In genomic region chr1:226082959-226083302, GRCh38 we compare ENCODE assay signal across 8 cellular contexts. TPM values are rescaled to one million over a fixed set of nuclear protein-coding genes. Genes with fewer than 3 reads are reported as not detected.
DNase-seq lines count a peak whose midpoint lies in the region; ATAC-seq, FAIRE-seq and TF ChIP-seq lines count a peak whose summit lies in the region.

No MANE protein-coding gene starts in this region.

- H3K27ac Mint-ChIP-seq in T-helper 2 cell treated with Interferon-gamma antibody and Interleukin-4, amounts not matched to agents 5 μg/mL and 100 μg/mL, for 36 hours, result no peak overlapping the region

- H3K9me3 Mint-ChIP-seq in T-helper 2 cell treated with Interferon-gamma antibody and Interleukin-4, amounts not matched to agents 5 μg/mL and 100 μg/mL, for 36 hours, result no peaks in the 10 kb centered on the region

- H3K4me3 ChIP-seq in bronchial epithelial cell (ENCODE audit: low read depth, low read length), result peak overlapping the region; percentile 76
- peak overlapping the region; percentile 68 for H3K4me3 ChIP-seq in kidney epithelial cell (ENCODE audit: low read depth, low read length)
- H3K4me3 ChIP-seq in stomach smooth muscle (ENCODE audit: low read length in 2 of 2), result peak overlapping the region; percentile 75 to 81

- H3K27me3 Mint-ChIP-seq in T-helper 2 cell treated with Interferon-gamma antibody and Interleukin-4, amounts not matched to agents 5 μg/mL and 100 μg/mL, for 36 hours (ENCODE audit: low read depth), result peaks cover 8% of the 10 kb centered on the region

- TF ChIP-seq CTCF in bronchial epithelial cell (IDR thresholded peaks at IDR 0.05; ENCODE audit: insufficient read depth, low read length, severe bottlenecking) (no peak), kidney epithelial cell (IDR thresholded peaks at IDR 0.05; ENCODE audit: insufficient read depth, low read length, poor library complexity, severe bottlenecking) (no peak)

- in situ Hi-C loops in KBM-7 (cut with MboI; ENCODE audit: low pct_unique_long_range_greater_than_20kb, low sequenced_read_pairs), result no loop called here

- H3K36me3 Mint-ChIP-seq in T-helper 2 cell treated with Interferon-gamma antibody and Interleukin-4, amounts not matched to agents 5 μg/mL and 100 μg/mL, for 36 hours (ENCODE audit: low read depth), result no peaks in the 10 kb centered on the region

- ATAC-seq in HG02623 (IDR thresholded peaks at IDR 0.05; ENCODE audit: unreplicated experiment), result peak; percentile 1

- peaks cover 15% of the 10 kb centered on the region for H3K4me1 ChIP-seq in stomach smooth muscle (ENCODE audit: control insufficient read depth, insufficient read depth, low read length)

- H3K9me3 ChIP-seq in stomach smooth muscle (ENCODE audit: control insufficient read depth in 2 of 2, low read length in 2 of 2), result no peaks in the 10 kb centered on the region

- H3K27me3 ChIP-seq in bronchial epithelial cell (ENCODE audit: control insufficient read depth, insufficient read depth, low read length) (no peaks in the 10 kb centered on the region), kidney epithelial cell (ENCODE audit: control insufficient read depth, insufficient read depth, low read length) (no peaks in the 10 kb centered on the region), stomach smooth muscle (ENCODE audit: control insufficient read depth in 1 of 2, insufficient read depth in 2 of 2, low read length in 2 of 2) (no peaks in the 10 kb centered on the region)

- H3K27ac ChIP-seq in stomach smooth muscle (ENCODE audit: low read length), result peak overlapping the region; percentile 46

- H3K36me3 ChIP-seq in bronchial epithelial cell (ENCODE audit: control insufficient read depth, insufficient read depth, low read length), result no peaks in the 10 kb centered on the region
- no peaks in the 10 kb centered on the region for H3K36me3 ChIP-seq in kidney epithelial cell (ENCODE audit: control insufficient read depth, insufficient read depth, low read length)
- H3K36me3 ChIP-seq in stomach smooth muscle (ENCODE audit: control insufficient read depth in 2 of 2, insufficient read depth in 2 of 2, low read length in 2 of 2), result no peaks in the 10 kb centered on the region

- peaks cover 8% of the 10 kb centered on the region for H3K4me1 Mint-ChIP-seq in T-helper 2 cell treated with Interferon-gamma antibody and Interleukin-4, amounts not matched to agents 5 μg/mL and 100 μg/mL, for 36 hours (ENCODE audit: low read depth)

- FAIRE-seq in bronchial epithelial cell (lab: Jason Lieb, UNC), result no peak

- no peak for DNase-seq in T-helper 2 cell treated with Interferon-gamma antibody and Interleukin-4, amounts not matched to agents 5 μg/mL and 100 μg/mL, for 36 hours (ENCODE audit: low spot score)
- DNase-seq in T-helper 2 cell, result no peak
- peak; percentile 23 for DNase-seq in NCI-H774 (lab: John Stamatoyannopoulos, UW)
- DNase-seq in bronchial epithelial cell (ENCODE audit: low read depth), result no peak
- no peak for DNase-seq in kidney epithelial cell (ENCODE audit: low read depth)
- no peak for DNase-seq in KBM-7

- H3K4me3 Mint-ChIP-seq in T-helper 2 cell treated with Interferon-gamma antibody and Interleukin-4, amounts not matched to agents 5 μg/mL and 100 μg/mL, for 36 hours, result peak overlapping the region; percentile 88

- H3K9ac ChIP-seq in stomach smooth muscle (ENCODE audit: low read length in 2 of 2), result peak overlapping the region; percentile 55 to 67

RNA-seq across cellular contexts. Expression of gene H3-3A, which starts 20.4 kb away (rescaled TPM):
- total RNA-seq in bronchial epithelial cell (84.8 and 123 TPM in 2 replicates), kidney epithelial cell (353 and 462 TPM in 2 replicates)
